ENCODE assay signal across 24 cellular contexts in the genomic region with DNA sequence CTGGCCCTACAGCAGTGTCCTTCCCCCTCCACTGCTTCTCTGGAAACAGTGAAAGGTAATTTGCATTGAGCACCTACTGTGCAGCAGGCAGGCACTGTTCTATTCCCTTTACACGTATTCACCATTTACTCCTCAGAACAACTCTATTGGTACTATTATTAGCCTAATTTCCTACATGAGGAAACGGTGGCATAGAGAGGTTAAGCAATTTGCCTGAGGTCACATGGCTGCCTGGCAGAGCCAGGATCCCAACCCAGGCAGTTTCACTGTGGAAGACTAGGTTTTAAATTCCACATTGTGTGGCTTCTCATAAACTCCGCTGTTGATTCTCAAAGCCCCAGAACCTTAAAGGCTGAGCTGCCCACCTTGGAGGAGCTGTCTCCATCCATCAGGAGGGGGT.
"Had no signal": no experiment of that assay in that cellular context is flagged by ENCODE, and none has a peak within 500 bp of the region (broad histone marks: within the 10 kb centered on the region; RNA-seq: fewer than 3 reads in every experiment).

No MANE protein-coding gene starts in this region.

- H3K4me3 ChIP-seq: SJSA1 had no signal

- H3K9me3 Mint-ChIP-seq: activated CD4-positive, alpha-beta T cell treated with anti-CD3 and anti-CD28 coated beads, Interleukin-2, amount 10 ng/mL, durations not matched to agents 24 days and 14 days; activated CD8-positive, alpha-beta T cell treated with anti-CD3 and anti-CD28 coated beads for 36 hours; activated naive CD4-positive, alpha-beta T cell treated with anti-CD3 and anti-CD28 coated beads, Interleukin-2, amount 50 U/mL, for 24 hours; activated T-cell treated with anti-CD3 and anti-CD28 coated beads, Interleukin-2, amount 50 U/mL, for 24 hours; activated T-helper 2 cell treated with anti-CD3 and anti-CD28 coated beads, Interferon-gamma antibody, Interleukin-2, Interleukin-4, amounts not matched to agents 10 μg/mL and 5 μg/mL and 100 μg/mL, durations not matched to agents 14 hours and 24 hours and 36 hours; brain; T-helper 1 cell treated with Interleukin-12 subunit alpha and Interleukin-12 subunit beta and Interleukin-4 antibody, amounts not matched to agents 30 μg/mL and 1 μg/mL, for 36 hours; T-helper 2 cell treated with Interferon-gamma antibody and Interleukin-4, amounts not matched to agents 5 μg/mL and 100 μg/mL, for 36 hours had no signal

- H3K36me3 Mint-ChIP-seq: brain had no signal

- H3K9me2 ChIP-seq: SK-N-SH had no signal

- H3K4me1 Mint-ChIP-seq: activated CD4-positive, alpha-beta T cell treated with anti-CD3 and anti-CD28 coated beads, Interleukin-2, amount 10 ng/mL, durations not matched to agents 24 days and 14 days; activated naive CD4-positive, alpha-beta T cell treated with anti-CD3 and anti-CD28 coated beads, Interleukin-2, amount 50 U/mL, for 24 hours; brain had no signal

- H3K4me2 ChIP-seq: SK-N-SH had no signal

- DNase-seq: activated CD4-positive, alpha-beta T cell treated with anti-CD3 and anti-CD28 coated beads, Interleukin-2, amount 10 ng/mL, durations not matched to agents 24 days and 14 days; activated CD4-positive, alpha-beta T cell treated with anti-CD3 and anti-CD28 coated beads, Interleukin-2, amount 50 U/mL, for 4 hours; activated CD8-positive, alpha-beta T cell treated with anti-CD3 and anti-CD28 coated beads for 36 hours; activated gamma-delta T cell; activated naive CD4-positive, alpha-beta T cell treated with Interleukin-2 at 50 U/mL for 16 hours; activated T-cell treated with anti-CD3 and anti-CD28 coated beads, Interleukin-2, amount 50 U/mL, for 24 hours; central memory CD4-positive, alpha-beta T cell; NCI-H1105; NCI-H1417 treated with DMSO at 0.1 percent for 48 hours; NCI-H187 treated with DMSO at 0.1 percent for 48 hours; NCI-H2081; NCI-H2171 treated with DMSO at 0.1 percent for 48 hours; NCI-H2227 treated with DMSO at 0.1 percent for 48 hours; NCI-H446; NCI-H510A treated with DMSO at 0.1 percent for 48 hours; SHP77 treated with DMSO at 0.1 percent for 48 hours; SK-N-SH had no signal

- H3K27ac ChIP-seq: SJSA1 had no signal

- H3K9me3 ChIP-seq: SJSA1, SK-N-SH had no signal

- H3K9ac ChIP-seq: SK-N-SH had no signal

- H3K27me3 ChIP-seq: SJSA1 had no signal

- H3K4me3 Mint-ChIP-seq: activated CD4-positive, alpha-beta T cell treated with anti-CD3 and anti-CD28 coated beads, Interleukin-2, amount 10 ng/mL, durations not matched to agents 24 days and 14 days; activated CD8-positive, alpha-beta T cell treated with anti-CD3 and anti-CD28 coated beads for 36 hours; activated naive CD4-positive, alpha-beta T cell treated with anti-CD3 and anti-CD28 coated beads, Interleukin-2, amount 50 U/mL, for 24 hours; activated T-cell treated with anti-CD3 and anti-CD28 coated beads, Interleukin-2, amount 50 U/mL, for 24 hours; brain; T-helper 1 cell treated with Interleukin-12 subunit alpha and Interleukin-12 subunit beta and Interleukin-4 antibody, amounts not matched to agents 30 μg/mL and 1 μg/mL, for 36 hours; T-helper 2 cell treated with Interferon-gamma antibody and Interleukin-4, amounts not matched to agents 5 μg/mL and 100 μg/mL, for 36 hours had no signal

- ATAC-seq: activated CD8-positive, alpha-beta T cell treated with anti-CD3 and anti-CD28 coated beads for 36 hours; Panc1 had no signal

- H3K27me3 Mint-ChIP-seq: activated CD4-positive, alpha-beta T cell treated with anti-CD3 and anti-CD28 coated beads, Interleukin-2, amount 10 ng/mL, durations not matched to agents 24 days and 14 days; activated CD8-positive, alpha-beta T cell treated with anti-CD3 and anti-CD28 coated beads for 36 hours; activated naive CD4-positive, alpha-beta T cell treated with anti-CD3 and anti-CD28 coated beads, Interleukin-2, amount 50 U/mL, for 24 hours; activated T-cell treated with anti-CD3 and anti-CD28 coated beads, Interleukin-2, amount 50 U/mL, for 24 hours had no signal

- H3K36me3 ChIP-seq: SJSA1 had no signal

- H3K27ac Mint-ChIP-seq: activated CD4-positive, alpha-beta T cell treated with anti-CD3 and anti-CD28 coated beads, Interleukin-2, amount 10 ng/mL, durations not matched to agents 24 days and 14 days; activated CD8-positive, alpha-beta T cell treated with anti-CD3 and anti-CD28 coated beads for 36 hours; activated naive CD4-positive, alpha-beta T cell treated with anti-CD3 and anti-CD28 coated beads, Interleukin-2, amount 50 U/mL, for 24 hours; activated T-cell treated with anti-CD3 and anti-CD28 coated beads, Interleukin-2, amount 50 U/mL, for 24 hours; activated T-helper 2 cell treated with anti-CD3 and anti-CD28 coated beads, Interferon-gamma antibody, Interleukin-2, Interleukin-4, amounts not matched to agents 10 μg/mL and 5 μg/mL and 100 μg/mL, durations not matched to agents 14 hours and 24 hours and 36 hours; brain; T-helper 1 cell treated with Interleukin-12 subunit alpha and Interleukin-12 subunit beta and Interleukin-4 antibody, amounts not matched to agents 30 μg/mL and 1 μg/mL, for 36 hours; T-helper 2 cell treated with Interferon-gamma antibody and Interleukin-4, amounts not matched to agents 5 μg/mL and 100 μg/mL, for 36 hours had no signal
